In genomic region chr20:421685-422250, GRCh38 we compare ENCODE assay signal across 1 cellular context.
TF ChIP-seq lines count a peak whose summit lies in the region.

No MANE protein-coding gene starts in this region.

TF ChIP-seq in HCT116, 20 proteins besides CTCF, POLR2A, EP300 and RAD21 (continued from another document):
- TF ChIP-seq, protein P1, sequence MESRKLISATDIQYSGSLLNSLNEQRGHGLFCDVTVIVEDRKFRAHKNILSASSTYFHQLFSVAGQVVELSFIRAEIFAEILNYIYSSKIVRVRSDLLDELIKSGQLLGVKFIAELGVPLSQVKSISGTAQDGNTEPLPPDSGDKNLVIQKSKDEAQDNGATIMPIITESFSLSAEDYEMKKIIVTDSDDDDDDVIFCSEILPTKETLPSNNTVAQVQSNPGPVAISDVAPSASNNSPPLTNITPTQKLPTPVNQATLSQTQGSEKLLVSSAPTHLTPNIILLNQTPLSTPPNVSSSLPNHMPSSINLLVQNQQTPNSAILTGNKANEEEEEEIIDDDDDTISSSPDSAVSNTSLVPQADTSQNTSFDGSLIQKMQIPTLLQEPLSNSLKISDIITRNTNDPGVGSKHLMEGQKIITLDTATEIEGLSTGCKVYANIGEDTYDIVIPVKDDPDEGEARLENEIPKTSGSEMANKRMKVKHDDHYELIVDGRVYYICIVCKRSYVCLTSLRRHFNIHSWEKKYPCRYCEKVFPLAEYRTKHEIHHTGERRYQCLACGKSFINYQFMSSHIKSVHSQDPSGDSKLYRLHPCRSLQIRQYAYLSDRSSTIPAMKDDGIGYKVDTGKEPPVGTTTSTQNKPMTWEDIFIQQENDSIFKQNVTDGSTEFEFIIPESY (IDR thresholded peaks at IDR 0.05; ENCODE audit: extremely low read depth, insufficient replicate concordance, low read length): no peak
- TF ChIP-seq EGR1 (IDR thresholded peaks at IDR 0.05; ENCODE audit: low read depth) (no peak), CEBPB (IDR thresholded peaks at IDR 0.05; ENCODE audit: low read depth) (no peak), EZH2 (IDR thresholded peaks at IDR 0.05) (no peak), YY1 (IDR thresholded peaks at IDR 0.05; ENCODE audit: extremely low read depth, insufficient replicate concordance, low read depth, low read length) (no peak), POLR2AphosphoS5 (IDR thresholded peaks at IDR 0.05; ENCODE audit: low read depth, low read length) (no peak; the same call in 1 of the 2 replicates), SRF (IDR thresholded peaks at IDR 0.05; ENCODE audit: low read depth) (no peak), ELF1 (IDR thresholded peaks at IDR 0.05; ENCODE audit: borderline replicate concordance, low read depth) (no peak), TCF7L2 (IDR thresholded peaks at IDR 0.05; ENCODE audit: borderline replicate concordance, extremely low read depth, insufficient read depth, insufficient read length) (no peak), CBX3 (IDR thresholded peaks at IDR 0.05; ENCODE audit: low read depth) (no peak), EZH2phosphoT487 (IDR thresholded peaks at IDR 0.05; ENCODE audit: borderline replicate concordance) (no peak), JUND (IDR thresholded peaks at IDR 0.05) (no peak), MAX (IDR thresholded peaks at IDR 0.05) (no peak), SP1 (IDR thresholded peaks at IDR 0.05; ENCODE audit: low read depth) (no peak)
